In the genomic region with DNA sequence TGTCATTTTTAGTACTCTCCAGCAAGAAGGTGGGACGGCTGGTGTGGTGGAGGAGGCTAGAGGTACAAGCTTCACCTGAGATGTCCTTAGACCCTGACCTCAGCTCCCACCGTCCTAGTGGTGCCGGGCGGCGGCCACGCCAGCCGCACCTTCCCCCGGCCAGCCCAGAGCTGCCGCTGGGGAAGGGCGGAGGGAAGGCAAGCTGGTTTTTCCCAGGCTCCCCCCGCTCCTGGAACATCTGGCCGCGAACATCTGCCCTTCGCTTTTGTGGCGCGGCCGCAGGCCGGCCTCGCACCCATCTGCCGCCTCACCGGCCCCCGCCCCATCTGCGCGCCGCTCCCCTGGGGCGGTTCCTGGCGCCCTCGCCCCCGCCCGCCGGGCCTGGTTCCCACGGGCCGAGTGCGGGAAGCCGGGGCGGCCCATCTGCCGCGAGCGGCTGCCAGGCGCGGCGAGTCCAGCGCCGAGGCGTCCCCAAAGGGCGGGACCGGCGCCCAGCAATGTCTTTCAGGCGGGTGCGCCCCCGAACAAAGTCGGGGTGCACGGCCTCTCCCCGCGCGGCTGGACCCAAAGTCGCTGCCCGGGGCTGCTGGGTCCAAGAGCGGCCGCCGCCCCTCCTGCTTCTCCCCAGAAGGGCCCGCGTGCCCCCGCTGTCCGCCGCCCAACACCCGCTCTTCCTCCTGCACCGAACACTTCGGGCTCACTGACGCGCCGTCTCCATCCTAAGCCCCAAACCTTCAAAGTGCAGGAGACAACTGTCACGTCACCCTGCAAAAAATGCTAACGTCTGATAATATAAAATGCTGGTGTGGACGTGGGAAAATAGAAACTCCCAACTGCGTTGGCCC, we compare ENCODE assay signal across 8 cellular contexts. TPM values are rescaled to one million over a fixed set of nuclear protein-coding genes. Genes with fewer than 3 reads are reported as not detected.
DNase-seq lines count a peak whose midpoint lies in the region; ATAC-seq and TF ChIP-seq lines count a peak whose summit lies in the region.

No MANE protein-coding gene starts in this region.

- H3K9me3 ChIP-seq in Panc1 (ENCODE audit: control insufficient read depth, insufficient read depth, low read depth, low read length), result no peaks in the 10 kb centered on the region

- peak overlapping the region; percentile 71 to 75 (median 73) for H3K4me3 Mint-ChIP-seq in nephron

- H3K27me3 Mint-ChIP-seq in nephron (ENCODE audit: low read depth), result no peaks in the 10 kb centered on the region

- TF ChIP-seq CTCF in Panc1 (IDR thresholded peaks at IDR 0.05) (no peak), nephron (IDR thresholded peaks at IDR 0.05; ENCODE audit: unreplicated experiment in 3 of 3) (no peak)

- TF ChIP-seq POLR2A in erythroblast (IDR thresholded peaks at IDR 0.05; ENCODE audit: low read length), result no peak

- H3K4me1 ChIP-seq in Panc1 (ENCODE audit: control insufficient read depth, insufficient read depth, low read length), result peaks cover 36% of the 10 kb centered on the region

- BruUV-seq in Panc1 (replicated peaks; lab: Mats Ljungman, UMichigan), result no TSS peak

- H3K27ac ChIP-seq in Panc1 (ENCODE audit: low read length), result peak overlapping the region; percentile 82

- H3K27ac Mint-ChIP-seq in nephron, result peak overlapping the region; percentile 66 to 73 (median 71)

- peak overlapping the region; percentile 38 to 54 for H3K4me3 ChIP-seq in Panc1 (ENCODE audit: low read depth in 2 of 2, low read length in 2 of 2)

- in situ Hi-C loops in Panc1 (cut with HindIII; ENCODE audit: low pct_unique_long_range_greater_than_20kb, low sequenced_read_pairs), result no loop called here

- CTCF ChIA-PET in Panc1 (lab: Charles Lee), result interaction anchor here (0.6 to 1.7 kb wide), 7 partner anchors 16 to 33 kb away, joined by 4 to 12 read pairs (median 7); no protein-coding TSS in a partner anchor
- CTCF ChIA-PET in HEK293T (lab: Yijun Ruan, JAX), result interaction anchor here (0.7 to 1.6 kb wide), 2 partner anchors 15 kb away, joined by 4 to 5 read pairs; no protein-coding TSS in a partner anchor

- no peaks in the 10 kb centered on the region for H3K9me3 Mint-ChIP-seq in nephron

- intact Hi-C loops in Panc1 (cut with micrococcal nuclease; ENCODE audit: unreplicated experiment), result no loop called here

- H3K36me3 Mint-ChIP-seq in nephron (ENCODE audit: low read depth), result no peaks in the 10 kb centered on the region

- ATAC-seq in Panc1, result peak; percentile 83

- no peaks in the 10 kb centered on the region for H3K27me3 ChIP-seq in Panc1 (ENCODE audit: control insufficient read depth, insufficient read depth, low read length)

- peak; percentile 75 for DNase-seq in NCI-H2196 (lab: John Stamatoyannopoulos, UW; ENCODE audit: unreplicated experiment)
- no peak for DNase-seq in NCI-H2196 treated with DMSO at 0.1 percent for 48 hours (lab: John Stamatoyannopoulos, UW; ENCODE audit: unreplicated experiment)
- no peak for DNase-seq in Panc1 (ENCODE audit: low read depth, low spot score)
- peak; percentile 50 to 65 for DNase-seq in erythroblast (lab: John Stamatoyannopoulos, UW)
- DNase-seq in A172 (ENCODE audit: low spot score), result no peak
- DNase-seq in HEK293T (ENCODE audit: extremely low spot score), result no peak
- DNase-seq in activated CD8-positive, alpha-beta memory T cell treated with anti-CD3 and anti-CD28 coated beads for 24 hours, result no peak

- no peaks in the 10 kb centered on the region for H3K36me3 ChIP-seq in Panc1 (ENCODE audit: control insufficient read depth, insufficient read depth, low read length)

- peaks cover 11% of the 10 kb centered on the region for H3K4me1 Mint-ChIP-seq in nephron

- POLR2A ChIA-PET in Panc1 (lab: Charles Lee) (interaction anchor here (0.5 to 1.5 kb wide), 6 partner anchors 15 to 46 kb away, joined by 3 to 11 read pairs (median 4); partner anchors contain the start of gene ID1), HEK293T (lab: Yijun Ruan, JAX) (interaction anchor here (1.0 to 2.1 kb wide), 5 partner anchors 15 to 25 kb away, joined by 3 to 15 read pairs (median 4); partner anchors contain the start of gene ID1)

TF ChIP-seq in HEK293T, 16 proteins besides CTCF, POLR2A, EP300 and RAD21:
- TF ChIP-seq, protein P1, sequence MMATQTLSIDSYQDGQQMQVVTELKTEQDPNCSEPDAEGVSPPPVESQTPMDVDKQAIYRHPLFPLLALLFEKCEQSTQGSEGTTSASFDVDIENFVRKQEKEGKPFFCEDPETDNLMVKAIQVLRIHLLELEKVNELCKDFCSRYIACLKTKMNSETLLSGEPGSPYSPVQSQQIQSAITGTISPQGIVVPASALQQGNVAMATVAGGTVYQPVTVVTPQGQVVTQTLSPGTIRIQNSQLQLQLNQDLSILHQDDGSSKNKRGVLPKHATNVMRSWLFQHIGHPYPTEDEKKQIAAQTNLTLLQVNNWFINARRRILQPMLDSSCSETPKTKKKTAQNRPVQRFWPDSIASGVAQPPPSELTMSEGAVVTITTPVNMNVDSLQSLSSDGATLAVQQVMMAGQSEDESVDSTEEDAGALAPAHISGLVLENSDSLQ (IDR thresholded peaks at IDR 0.05), result no peak
- no peak for TF ChIP-seq FOXA1 (IDR thresholded peaks at IDR 0.05)
- TF ChIP-seq NFRKB (IDR thresholded peaks at IDR 0.05), result no peak
- TF ChIP-seq L3MBTL2 (conservative IDR thresholded peaks at IDR 0.05), result no peak
- TF ChIP-seq SUZ12 (IDR thresholded peaks at IDR 0.05), result no peak
- TF ChIP-seq LEF1 (IDR thresholded peaks at IDR 0.05; ENCODE audit: borderline replicate concordance), result no peak
- TF ChIP-seq ELF4 (IDR thresholded peaks at IDR 0.05), result no peak
- no peak for TF ChIP-seq FOXM1 (IDR thresholded peaks at IDR 0.05; ENCODE audit: borderline replicate concordance)
- no peak for TF ChIP-seq BHLHE40 (IDR thresholded peaks at IDR 0.05; ENCODE audit: borderline replicate concordance)
- TF ChIP-seq ARNT (IDR thresholded peaks at IDR 0.05), result no peak
- TF ChIP-seq FOXK2 (IDR thresholded peaks at IDR 0.05), result no peak
- TF ChIP-seq TARDBP (IDR thresholded peaks at IDR 0.05), result no peak
- no peak for TF ChIP-seq ZNF384 (IDR thresholded peaks at IDR 0.05)
- no peak for TF ChIP-seq CTBP1 (IDR thresholded peaks at IDR 0.05; ENCODE audit: borderline replicate concordance)
- no peak for TF ChIP-seq SP1 (IDR thresholded peaks at IDR 0.05)
- TF ChIP-seq HDGF (IDR thresholded peaks at IDR 0.05; ENCODE audit: borderline replicate concordance), result no peak

RNA-seq across cellular contexts. Expression of gene ID1, which starts 17.3 kb away (rescaled TPM):
- total RNA-seq in Panc1 (2021; ENCODE audit: unreplicated experiment), result 152 TPM
- 185 TPM for polyA plus RNA-seq in Panc1 (2012; ENCODE audit: insufficient read length)
- 395 and 602 TPM in 2 replicates for total RNA-seq in A172 (2014; rRNA removed; shearing (Covaris generic))

RNA-seq across cellular contexts. Expression of gene COX4I2, which starts 49.9 kb away (rescaled TPM):
- not detected for total RNA-seq in Panc1 (2021; ENCODE audit: unreplicated experiment)
- polyA plus RNA-seq in Panc1 (2012; ENCODE audit: insufficient read length), result not detected
- total RNA-seq in A172 (2014; rRNA removed; shearing (Covaris generic)), result not detected in 2 replicates

Comparison
In these comparisons a context has a peak if more than half of its experiments do, and no peak if none do; other contexts are left out.
1. DNase-seq: peak in NCI-H2196 (single experiment) and erythroblast (2 of 2); none in NCI-H2196 treated with DMSO at 0.1 percent for 48 hours (single experiment), Panc1 (single experiment), A172 (single experiment), HEK293T (single experiment) and activated CD8-positive, alpha-beta memory T cell treated with anti-CD3 and anti-CD28 coated beads for 24 hours (single experiment).